ENCODE assay signal across 8 cellular contexts in genomic region chr10:102230264-102230860, GRCh38. TPM values are rescaled to one million over a fixed set of nuclear protein-coding genes. Genes with fewer than 3 reads are reported as not detected.
DNase-seq lines count a peak whose midpoint lies in the region; ATAC-seq and TF ChIP-seq lines count a peak whose summit lies in the region.

No MANE protein-coding gene starts in this region.

- no peaks in the 10 kb centered on the region for H3F3A ChIP-seq in MM.1S (ENCODE audit: insufficient read depth, low read length)

- H3K9me3 Mint-ChIP-seq in WTC11 (no peaks in the 10 kb centered on the region), endothelial cell (ENCODE audit: unreplicated experiment) (no peaks in the 10 kb centered on the region)

- no peak for TF ChIP-seq POLR2A in upper lobe of left lung (IDR thresholded peaks at IDR 0.05)

- H3K4me3 ChIP-seq in MM.1S (ENCODE audit: low read length) (peak overlapping the region; percentile 45), upper lobe of left lung (peak overlapping the region in 3 of 4 donors; percentile 45 to 59 (median 49))

- peaks cover 38% of the 10 kb centered on the region for H3K27me3 ChIP-seq in MM.1S (replicated peaks; ENCODE audit: insufficient read depth, low read length)
- H3K27me3 ChIP-seq in upper lobe of left lung, result peaks cover 0 to 26% (median 15%) of the 10 kb centered on the region in 4 donors

- POLR2A ChIA-PET in WTC11 (lab: Charles Lee), result interaction anchor here (0.8 to 2.0 kb wide), 7 partner anchors 10 to 271 kb away, joined by 3 to 7 read pairs (median 6); partner anchors contain the start of genes GBF1 and NOLC1

- H3K27ac ChIP-seq in MM.1S (ENCODE audit: low read length) (no peak overlapping the region), upper lobe of left lung (no peak overlapping the region)

- peak; percentile 22 for ATAC-seq in WTC11
- ATAC-seq in upper lobe of left lung (ENCODE audit: low FRiP score in 2 of 2), result peak in 1 of 2 donors; percentile 39
- no peak for ATAC-seq in HG02981 (IDR thresholded peaks at IDR 0.05; ENCODE audit: unreplicated experiment)

- peak overlapping the region; percentile 62 for H2AFZ ChIP-seq in MM.1S (ENCODE audit: low read length)

- H3K79me2 ChIP-seq in MM.1S (ENCODE audit: low read length), result no peaks in the 10 kb centered on the region

- H3K4me1 Mint-ChIP-seq in WTC11, result peaks cover 8% of the 10 kb centered on the region; the same call in 1 of the 2 replicates
- H3K4me1 Mint-ChIP-seq in endothelial cell (ENCODE audit: unreplicated experiment), result peaks cover 6% of the 10 kb centered on the region

- H3K4me2 ChIP-seq in MM.1S (ENCODE audit: low read depth, low read length), result peak overlapping the region; percentile 76

- H3K4me1 ChIP-seq in MM.1S (ENCODE audit: low read length) (peaks cover 9% of the 10 kb centered on the region), upper lobe of left lung (peaks cover 33 to 46% (median 39%) of the 10 kb centered on the region in 4 donors)

- TF ChIP-seq EP300 in upper lobe of left lung (IDR thresholded peaks at IDR 0.05), result no peak

- no peaks in the 10 kb centered on the region for H4K20me1 ChIP-seq in MM.1S (ENCODE audit: insufficient read depth, low read length)

- no peaks in the 10 kb centered on the region for H3K36me3 Mint-ChIP-seq in WTC11
- H3K36me3 Mint-ChIP-seq in endothelial cell (ENCODE audit: low read depth, unreplicated experiment), result peaks cover 9% of the 10 kb centered on the region

- H3K27me3 Mint-ChIP-seq in WTC11 (ENCODE audit: low read depth) (peaks cover 99% of the 10 kb centered on the region), endothelial cell (ENCODE audit: unreplicated experiment) (peaks cover 33% of the 10 kb centered on the region)

- no peak overlapping the region for H3K9ac ChIP-seq in MM.1S (ENCODE audit: low read length)

- no peak overlapping the region for H3K27ac Mint-ChIP-seq in WTC11
- no peak overlapping the region for H3K27ac Mint-ChIP-seq in endothelial cell (ENCODE audit: unreplicated experiment)

- H3K4me3 Mint-ChIP-seq in WTC11 (peak overlapping the region; percentile 71), endothelial cell (ENCODE audit: unreplicated experiment) (no peak overlapping the region)

- DNase-seq in DMS153 treated with DMSO at 0.1 percent for 48 hours (lab: John Stamatoyannopoulos, UW; ENCODE audit: unreplicated experiment) (peak; percentile 26), MM.1S (no peak), WTC11 (ENCODE audit: low spot score) (peak; percentile 85), endothelial cell (ENCODE audit: low spot score) (peak; percentile 23), myocyte (ENCODE audit: low read depth) (peak; percentile 52), upper lobe of left lung (peak; percentile 49 to 89), inferior parietal cortex (ENCODE audit: extremely low spot score) (no peak)

- H3K9me3 ChIP-seq in MM.1S (replicated peaks; ENCODE audit: insufficient read depth, low read length) (no peaks in the 10 kb centered on the region), upper lobe of left lung (no peaks in the 10 kb centered on the region)

- H3K36me3 ChIP-seq in MM.1S (replicated peaks; ENCODE audit: insufficient read depth, low read length) (no peaks in the 10 kb centered on the region), upper lobe of left lung (no peaks in the 10 kb centered on the region)

- WGBS in upper lobe of left lung, 2 donors, result 0 to 3% methylated on average over 10 to 33 of the region's 50 CpGs

- no peaks in the 10 kb centered on the region for H3K9me2 ChIP-seq in MM.1S (replicated peaks; ENCODE audit: insufficient read depth, low read length)

- no peak for TF ChIP-seq CTCF in MM.1S (IDR thresholded peaks at IDR 0.05; ENCODE audit: low read length)
- no peak for TF ChIP-seq CTCF in WTC11 (IDR thresholded peaks at IDR 0.05)
- no peak for TF ChIP-seq CTCF in endothelial cell (IDR thresholded peaks at IDR 0.05; ENCODE audit: unreplicated experiment)
- TF ChIP-seq CTCF in upper lobe of left lung (IDR thresholded peaks at IDR 0.05), result no peak

- CTCF ChIA-PET in WTC11 (lab: Charles Lee), result interaction anchor here (0.7 to 18.9 kb wide), 58 partner anchors 9 to 628 kb away, joined by 3 to 906 read pairs (median 6); partner anchors contain the start of genes ACTR1A, CUEDC2, FBXL15 and GBF1

TF ChIP-seq in WTC11, 78 proteins besides CTCF, POLR2A, EP300 and RAD21:
- TF ChIP-seq ARID4B (CRISPR knock-in tag; IDR thresholded peaks at IDR 0.05; ENCODE audit: borderline replicate concordance) (peak; percentile 66; the same call in 1 of the 2 replicates), CREB1 (CRISPR knock-in tag; IDR thresholded peaks at IDR 0.05) (no peak), TEAD1 (CRISPR knock-in tag; IDR thresholded peaks at IDR 0.05) (0 out of 2 replicates have a peak, but pooled peaks have one; percentile 25), SP1 (CRISPR knock-in tag; conservative IDR thresholded peaks at IDR 0.05) (0 out of 2 replicates have a peak, but pooled peaks have one; percentile 25)

RNA-seq across cellular contexts. Expression of gene ELOVL3, which starts 4.3 kb away (rescaled TPM):
- total RNA-seq in WTC11 (2021) (0.17 to 0.46 TPM (median 0.34 TPM) in 3 replicates), endothelial cell (ENCODE audit: unreplicated experiment) (not detected), myocyte (5.0 and 5.6 TPM in 2 replicates), upper lobe of left lung (1 to 10 TPM in 2 of 6 donors, under 1 TPM in 1, not detected in 3; 0.46 to 2.7 (median 1.1) TPM)
- 1.3 TPM for polyA plus RNA-seq in myocyte (2012)

RNA-seq across cellular contexts. Expression of gene PITX3, which starts 10.9 kb away (rescaled TPM):
- total RNA-seq in WTC11 (2021) (0.32 to 0.81 TPM (median 0.48 TPM) in 3 replicates), endothelial cell (ENCODE audit: unreplicated experiment) (not detected), myocyte (11.6 and 18.1 TPM in 2 replicates), upper lobe of left lung (under 1 TPM in 1 of 6 donors, not detected in 5; 0.61 TPM)
- 5.2 TPM for polyA plus RNA-seq in myocyte (2012)

RNA-seq across cellular contexts. Expression of gene GBF1, which starts 15.0 kb away (rescaled TPM):
- 29.8 to 32.4 TPM (median 32.1 TPM) in 3 replicates for total RNA-seq in WTC11 (2021)
- 45.1 TPM for total RNA-seq in endothelial cell (ENCODE audit: unreplicated experiment)
- 62.8 and 63.6 TPM in 2 replicates for total RNA-seq in myocyte
- 51.7 TPM for polyA plus RNA-seq in myocyte (2012)
- 10 to 100 TPM; 36.7 to 59.7 (median 44.4) TPM for total RNA-seq in upper lobe of left lung

Comparison
In these comparisons a context has a peak if more than half of its experiments do, and no peak if none do; other contexts are left out.
1. DNase-seq: peak in DMS153 treated with DMSO at 0.1 percent for 48 hours (single experiment), WTC11 (single experiment), endothelial cell (single experiment), myocyte (single experiment) and upper lobe of left lung (2 of 2); none in MM.1S (single experiment) and inferior parietal cortex (single experiment).